In the genomic region with DNA sequence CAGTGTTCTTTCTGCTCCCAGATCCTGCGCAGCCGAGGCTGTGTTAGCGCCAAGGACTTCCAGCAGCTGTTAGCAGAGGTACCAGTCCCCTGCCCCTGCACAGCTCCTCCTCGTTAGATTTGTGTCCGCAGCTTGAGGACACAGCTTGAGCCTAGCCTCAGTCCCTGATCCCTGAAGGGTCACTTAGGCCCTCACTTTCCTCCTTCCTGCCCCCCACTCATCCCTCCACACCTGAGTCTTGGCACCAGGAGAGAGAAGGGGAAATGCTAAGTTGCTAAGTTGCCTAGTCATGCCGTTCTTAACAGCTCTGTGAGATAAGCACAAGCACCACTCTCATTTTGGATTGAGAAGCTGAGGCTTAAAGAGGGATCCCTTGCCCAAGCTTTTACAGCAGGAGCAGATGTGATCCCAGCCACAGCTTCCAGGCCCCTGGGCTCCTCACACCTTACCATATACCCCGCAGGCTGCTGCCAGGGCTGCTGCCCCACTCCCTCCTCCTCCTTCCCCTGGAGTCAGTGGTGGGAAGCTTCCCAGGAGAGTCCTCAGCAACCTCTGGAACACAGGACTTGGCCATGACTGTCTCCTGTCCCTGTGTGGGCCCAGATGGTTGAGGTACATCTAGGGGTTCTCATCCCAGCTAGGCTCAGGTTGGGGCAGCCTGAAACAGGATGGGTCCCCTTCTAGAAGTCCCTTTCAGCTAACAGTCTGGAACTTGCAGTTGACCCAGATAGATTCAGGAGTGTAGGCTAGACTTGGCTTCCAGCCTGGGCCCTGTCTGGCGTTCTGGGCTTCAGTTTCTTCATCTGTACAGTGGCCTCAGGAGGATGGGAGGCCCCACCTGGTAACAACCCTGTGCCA, we compare ENCODE assay signal across 1 cellular context.
TF ChIP-seq lines count a peak whose summit lies in the region.

No MANE protein-coding gene starts in this region.

TF ChIP-seq in K562, 482 proteins besides CTCF, POLR2A, EP300 and RAD21 (continued from another document and continues in another):
- TF ChIP-seq, protein P1, sequence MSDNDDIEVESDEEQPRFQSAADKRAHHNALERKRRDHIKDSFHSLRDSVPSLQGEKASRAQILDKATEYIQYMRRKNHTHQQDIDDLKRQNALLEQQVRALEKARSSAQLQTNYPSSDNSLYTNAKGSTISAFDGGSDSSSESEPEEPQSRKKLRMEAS (CRISPR knock-in tag; IDR thresholded peaks at IDR 0.05) = no peak
- peak; percentile 26; the same call in 1 of the 2 replicates for TF ChIP-seq NFE2L1 (tag; IDR thresholded peaks at IDR 0.05; ENCODE audit: borderline replicate concordance, low read depth)
- no peak for TF ChIP-seq HNRNPUL1 (IDR thresholded peaks at IDR 0.05; ENCODE audit: low read length)
- TF ChIP-seq, protein P2, sequence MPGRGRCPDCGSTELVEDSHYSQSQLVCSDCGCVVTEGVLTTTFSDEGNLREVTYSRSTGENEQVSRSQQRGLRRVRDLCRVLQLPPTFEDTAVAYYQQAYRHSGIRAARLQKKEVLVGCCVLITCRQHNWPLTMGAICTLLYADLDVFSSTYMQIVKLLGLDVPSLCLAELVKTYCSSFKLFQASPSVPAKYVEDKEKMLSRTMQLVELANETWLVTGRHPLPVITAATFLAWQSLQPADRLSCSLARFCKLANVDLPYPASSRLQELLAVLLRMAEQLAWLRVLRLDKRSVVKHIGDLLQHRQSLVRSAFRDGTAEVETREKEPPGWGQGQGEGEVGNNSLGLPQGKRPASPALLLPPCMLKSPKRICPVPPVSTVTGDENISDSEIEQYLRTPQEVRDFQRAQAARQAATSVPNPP (IDR thresholded peaks at IDR 0.05; ENCODE audit: borderline replicate concordance, insufficient read depth, insufficient read length) = no peak
- TF ChIP-seq JUND (IDR thresholded peaks at IDR 0.05; ENCODE audit: borderline replicate concordance, low read depth, low read length) = peak; percentile 26; the same call in 1 of the 2 replicates
- peak; percentile 56; the same call in 1 of the 3 replicates for TF ChIP-seq JUND (tag; IDR thresholded peaks at IDR 0.05; ENCODE audit: borderline replicate concordance, low read depth, low read length)
- TF ChIP-seq, protein P3, sequence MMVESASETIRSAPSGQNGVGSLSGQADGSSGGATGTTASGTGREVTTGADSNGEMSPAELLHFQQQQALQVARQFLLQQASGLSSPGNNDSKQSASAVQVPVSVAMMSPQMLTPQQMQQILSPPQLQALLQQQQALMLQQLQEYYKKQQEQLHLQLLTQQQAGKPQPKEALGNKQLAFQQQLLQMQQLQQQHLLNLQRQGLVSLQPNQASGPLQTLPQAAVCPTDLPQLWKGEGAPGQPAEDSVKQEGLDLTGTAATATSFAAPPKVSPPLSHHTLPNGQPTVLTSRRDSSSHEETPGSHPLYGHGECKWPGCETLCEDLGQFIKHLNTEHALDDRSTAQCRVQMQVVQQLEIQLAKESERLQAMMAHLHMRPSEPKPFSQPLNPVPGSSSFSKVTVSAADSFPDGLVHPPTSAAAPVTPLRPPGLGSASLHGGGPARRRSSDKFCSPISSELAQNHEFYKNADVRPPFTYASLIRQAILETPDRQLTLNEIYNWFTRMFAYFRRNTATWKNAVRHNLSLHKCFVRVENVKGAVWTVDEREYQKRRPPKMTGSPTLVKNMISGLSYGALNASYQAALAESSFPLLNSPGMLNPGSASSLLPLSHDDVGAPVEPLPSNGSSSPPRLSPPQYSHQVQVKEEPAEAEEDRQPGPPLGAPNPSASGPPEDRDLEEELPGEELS (CRISPR knock-in tag; IDR thresholded peaks at IDR 0.05; ENCODE audit: borderline replicate concordance) = no peak
- TF ChIP-seq, protein P4, sequence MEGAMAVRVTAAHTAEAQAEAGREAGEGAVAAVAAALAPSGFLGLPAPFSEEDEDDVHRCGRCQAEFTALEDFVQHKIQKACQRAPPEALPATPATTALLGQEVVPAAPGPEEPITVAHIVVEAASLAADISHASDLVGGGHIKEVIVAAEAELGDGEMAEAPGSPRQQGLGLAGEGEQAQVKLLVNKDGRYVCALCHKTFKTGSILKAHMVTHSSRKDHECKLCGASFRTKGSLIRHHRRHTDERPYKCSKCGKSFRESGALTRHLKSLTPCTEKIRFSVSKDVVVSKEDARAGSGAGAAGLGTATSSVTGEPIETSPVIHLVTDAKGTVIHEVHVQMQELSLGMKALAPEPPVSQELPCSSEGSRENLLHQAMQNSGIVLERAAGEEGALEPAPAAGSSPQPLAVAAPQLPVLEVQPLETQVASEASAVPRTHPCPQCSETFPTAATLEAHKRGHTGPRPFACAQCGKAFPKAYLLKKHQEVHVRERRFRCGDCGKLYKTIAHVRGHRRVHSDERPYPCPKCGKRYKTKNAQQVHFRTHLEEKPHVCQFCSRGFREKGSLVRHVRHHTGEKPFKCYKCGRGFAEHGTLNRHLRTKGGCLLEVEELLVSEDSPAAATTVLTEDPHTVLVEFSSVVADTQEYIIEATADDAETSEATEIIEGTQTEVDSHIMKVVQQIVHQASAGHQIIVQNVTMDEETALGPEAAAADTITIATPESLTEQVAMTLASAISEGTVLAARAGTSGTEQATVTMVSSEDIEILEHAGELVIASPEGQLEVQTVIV (CRISPR knock-in tag; IDR thresholded peaks at IDR 0.05; ENCODE audit: borderline replicate concordance) = no peak
- no peak for TF ChIP-seq SMAD4 (CRISPR knock-in tag; conservative IDR thresholded peaks at IDR 0.05)
- TF ChIP-seq ARID1B (IDR thresholded peaks at IDR 0.05) = peak; percentile 81
- TF ChIP-seq ZNF121 (CRISPR knock-in tag; conservative IDR thresholded peaks at IDR 0.05) = no peak
- no peak for TF ChIP-seq MCM7 (IDR thresholded peaks at IDR 0.05)
- TF ChIP-seq, protein P5, sequence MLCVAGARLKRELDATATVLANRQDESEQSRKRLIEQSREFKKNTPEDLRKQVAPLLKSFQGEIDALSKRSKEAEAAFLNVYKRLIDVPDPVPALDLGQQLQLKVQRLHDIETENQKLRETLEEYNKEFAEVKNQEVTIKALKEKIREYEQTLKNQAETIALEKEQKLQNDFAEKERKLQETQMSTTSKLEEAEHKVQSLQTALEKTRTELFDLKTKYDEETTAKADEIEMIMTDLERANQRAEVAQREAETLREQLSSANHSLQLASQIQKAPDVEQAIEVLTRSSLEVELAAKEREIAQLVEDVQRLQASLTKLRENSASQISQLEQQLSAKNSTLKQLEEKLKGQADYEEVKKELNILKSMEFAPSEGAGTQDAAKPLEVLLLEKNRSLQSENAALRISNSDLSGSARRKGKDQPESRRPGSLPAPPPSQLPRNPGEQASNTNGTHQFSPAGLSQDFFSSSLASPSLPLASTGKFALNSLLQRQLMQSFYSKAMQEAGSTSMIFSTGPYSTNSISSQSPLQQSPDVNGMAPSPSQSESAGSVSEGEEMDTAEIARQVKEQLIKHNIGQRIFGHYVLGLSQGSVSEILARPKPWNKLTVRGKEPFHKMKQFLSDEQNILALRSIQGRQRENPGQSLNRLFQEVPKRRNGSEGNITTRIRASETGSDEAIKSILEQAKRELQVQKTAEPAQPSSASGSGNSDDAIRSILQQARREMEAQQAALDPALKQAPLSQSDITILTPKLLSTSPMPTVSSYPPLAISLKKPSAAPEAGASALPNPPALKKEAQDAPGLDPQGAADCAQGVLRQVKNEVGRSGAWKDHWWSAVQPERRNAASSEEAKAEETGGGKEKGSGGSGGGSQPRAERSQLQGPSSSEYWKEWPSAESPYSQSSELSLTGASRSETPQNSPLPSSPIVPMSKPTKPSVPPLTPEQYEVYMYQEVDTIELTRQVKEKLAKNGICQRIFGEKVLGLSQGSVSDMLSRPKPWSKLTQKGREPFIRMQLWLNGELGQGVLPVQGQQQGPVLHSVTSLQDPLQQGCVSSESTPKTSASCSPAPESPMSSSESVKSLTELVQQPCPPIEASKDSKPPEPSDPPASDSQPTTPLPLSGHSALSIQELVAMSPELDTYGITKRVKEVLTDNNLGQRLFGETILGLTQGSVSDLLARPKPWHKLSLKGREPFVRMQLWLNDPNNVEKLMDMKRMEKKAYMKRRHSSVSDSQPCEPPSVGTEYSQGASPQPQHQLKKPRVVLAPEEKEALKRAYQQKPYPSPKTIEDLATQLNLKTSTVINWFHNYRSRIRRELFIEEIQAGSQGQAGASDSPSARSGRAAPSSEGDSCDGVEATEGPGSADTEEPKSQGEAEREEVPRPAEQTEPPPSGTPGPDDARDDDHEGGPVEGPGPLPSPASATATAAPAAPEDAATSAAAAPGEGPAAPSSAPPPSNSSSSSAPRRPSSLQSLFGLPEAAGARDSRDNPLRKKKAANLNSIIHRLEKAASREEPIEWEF (CRISPR knock-in tag; IDR thresholded peaks at IDR 0.05) = no peak
- TF ChIP-seq TEAD1 (CRISPR knock-in tag; IDR thresholded peaks at IDR 0.05) = no peak
- TF ChIP-seq ZNF644 (tag; IDR thresholded peaks at IDR 0.05; ENCODE audit: low read depth) = no peak
- TF ChIP-seq, protein P6, sequence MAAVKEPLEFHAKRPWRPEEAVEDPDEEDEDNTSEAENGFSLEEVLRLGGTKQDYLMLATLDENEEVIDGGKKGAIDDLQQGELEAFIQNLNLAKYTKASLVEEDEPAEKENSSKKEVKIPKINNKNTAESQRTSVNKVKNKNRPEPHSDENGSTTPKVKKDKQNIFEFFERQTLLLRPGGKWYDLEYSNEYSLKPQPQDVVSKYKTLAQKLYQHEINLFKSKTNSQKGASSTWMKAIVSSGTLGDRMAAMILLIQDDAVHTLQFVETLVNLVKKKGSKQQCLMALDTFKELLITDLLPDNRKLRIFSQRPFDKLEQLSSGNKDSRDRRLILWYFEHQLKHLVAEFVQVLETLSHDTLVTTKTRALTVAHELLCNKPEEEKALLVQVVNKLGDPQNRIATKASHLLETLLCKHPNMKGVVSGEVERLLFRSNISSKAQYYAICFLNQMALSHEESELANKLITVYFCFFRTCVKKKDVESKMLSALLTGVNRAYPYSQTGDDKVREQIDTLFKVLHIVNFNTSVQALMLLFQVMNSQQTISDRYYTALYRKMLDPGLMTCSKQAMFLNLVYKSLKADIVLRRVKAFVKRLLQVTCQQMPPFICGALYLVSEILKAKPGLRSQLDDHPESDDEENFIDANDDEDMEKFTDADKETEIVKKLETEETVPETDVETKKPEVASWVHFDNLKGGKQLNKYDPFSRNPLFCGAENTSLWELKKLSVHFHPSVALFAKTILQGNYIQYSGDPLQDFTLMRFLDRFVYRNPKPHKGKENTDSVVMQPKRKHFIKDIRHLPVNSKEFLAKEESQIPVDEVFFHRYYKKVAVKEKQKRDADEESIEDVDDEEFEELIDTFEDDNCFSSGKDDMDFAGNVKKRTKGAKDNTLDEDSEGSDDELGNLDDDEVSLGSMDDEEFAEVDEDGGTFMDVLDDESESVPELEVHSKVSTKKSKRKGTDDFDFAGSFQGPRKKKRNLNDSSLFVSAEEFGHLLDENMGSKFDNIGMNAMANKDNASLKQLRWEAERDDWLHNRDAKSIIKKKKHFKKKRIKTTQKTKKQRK (IDR thresholded peaks at IDR 0.05; ENCODE audit: borderline replicate concordance, low read depth, low read length) = no peak
- TF ChIP-seq, protein P7, sequence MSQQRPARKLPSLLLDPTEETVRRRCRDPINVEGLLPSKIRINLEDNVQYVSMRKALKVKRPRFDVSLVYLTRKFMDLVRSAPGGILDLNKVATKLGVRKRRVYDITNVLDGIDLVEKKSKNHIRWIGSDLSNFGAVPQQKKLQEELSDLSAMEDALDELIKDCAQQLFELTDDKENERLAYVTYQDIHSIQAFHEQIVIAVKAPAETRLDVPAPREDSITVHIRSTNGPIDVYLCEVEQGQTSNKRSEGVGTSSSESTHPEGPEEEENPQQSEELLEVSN (IDR thresholded peaks at IDR 0.05; ENCODE audit: borderline replicate concordance in 1 of 2, extremely low read depth in 1 of 2, insufficient read depth in 1 of 2, insufficient read length in 1 of 2, low read depth in 1 of 2, low read length in 1 of 2, poor library complexity in 1 of 2, severe bottlenecking in 1 of 2) = no peak
- TF ChIP-seq ZFP30 (CRISPR knock-in tag; IDR thresholded peaks at IDR 0.05; ENCODE audit: borderline replicate concordance) = no peak
- 0 out of 2 replicates have a peak, but pooled peaks have one; percentile 24 for TF ChIP-seq RUNX1 (IDR thresholded peaks at IDR 0.05; ENCODE audit: low read depth)
- TF ChIP-seq KLF13 (tag; IDR thresholded peaks at IDR 0.05; ENCODE audit: borderline replicate concordance, low read depth) = no peak
- no peak for TF ChIP-seq PHF21A (IDR thresholded peaks at IDR 0.05; ENCODE audit: borderline replicate concordance, low read depth)
- TF ChIP-seq ATF1 (CRISPR knock-in tag; IDR thresholded peaks at IDR 0.05) = no peak
- TF ChIP-seq ATF1 (tag; IDR thresholded peaks at IDR 0.05) = no peak
- no peak for TF ChIP-seq RFX5 (IDR thresholded peaks at IDR 0.05; ENCODE audit: low read depth, low read length)
- TF ChIP-seq MCM2 (IDR thresholded peaks at IDR 0.05; ENCODE audit: low read depth) = no peak
- no peak for TF ChIP-seq SNRNP70 (optimal IDR thresholded peaks at IDR 0.05; ENCODE audit: low read depth, low read length)
- TF ChIP-seq ZNF408 (CRISPR knock-in tag; IDR thresholded peaks at IDR 0.05; ENCODE audit: low read depth) = no peak
- no peak for TF ChIP-seq RB1 (IDR thresholded peaks at IDR 0.05; ENCODE audit: low read depth)
- TF ChIP-seq IRF2 (CRISPR knock-in tag; IDR thresholded peaks at IDR 0.05) = no peak
- TF ChIP-seq ZNF146 (CRISPR knock-in tag; IDR thresholded peaks at IDR 0.05; ENCODE audit: unreplicated experiment) = no peak
- no peak for TF ChIP-seq PPARD (CRISPR knock-in tag; IDR thresholded peaks at IDR 0.05)
- TF ChIP-seq ZNF354B (CRISPR knock-in tag; IDR thresholded peaks at IDR 0.05) = no peak
- TF ChIP-seq, protein P8, sequence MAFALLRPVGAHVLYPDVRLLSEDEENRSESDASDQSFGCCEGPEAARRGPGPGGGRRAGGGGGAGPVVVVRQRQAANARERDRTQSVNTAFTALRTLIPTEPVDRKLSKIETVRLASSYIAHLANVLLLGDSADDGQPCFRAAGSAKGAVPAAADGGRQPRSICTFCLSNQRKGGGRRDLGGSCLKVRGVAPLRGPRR (CRISPR knock-in tag; IDR thresholded peaks at IDR 0.05) = no peak
- TF ChIP-seq FOXA1 (IDR thresholded peaks at IDR 0.05; ENCODE audit: borderline replicate concordance) = no peak
